ENCODE assay signal across 8 cellular contexts in genomic region chr2:190882327-190882766, GRCh38. TPM values are rescaled to one million over a fixed set of nuclear protein-coding genes. Genes with fewer than 3 reads are reported as not detected.
DNase-seq lines count a peak whose midpoint lies in the region; ATAC-seq, FAIRE-seq and TF ChIP-seq lines count a peak whose summit lies in the region.

No MANE protein-coding gene starts in this region.

- no peak overlapping the region for H4K8ac ChIP-seq in mesenchymal stem cell (ENCODE audit: low read length)

- H3K9ac ChIP-seq in mesenchymal stem cell (ENCODE audit: low read length), result peak overlapping the region; percentile 95

- in situ Hi-C loops in astrocyte of the spinal cord (cut with HindIII; ENCODE audit: low sequenced_read_pairs), result no loop called here

- H2BK120ac ChIP-seq in mesenchymal stem cell (ENCODE audit: low read depth, low read length), result no peak overlapping the region

- peaks cover 0 to 7% of the 10 kb centered on the region in 2 experiments for H3K36me3 ChIP-seq in mesenchymal stem cell (ENCODE audit: control insufficient read depth in 1 of 2, insufficient read depth in 2 of 2, low read depth in 1 of 2, low read length in 2 of 2)

- peak overlapping the region; percentile 39 for H3K4me2 ChIP-seq in mesenchymal stem cell (ENCODE audit: low read length, poor library complexity, severe bottlenecking)

- no peak overlapping the region for H2AFZ ChIP-seq in mesenchymal stem cell (ENCODE audit: low read depth, low read length)

- no peak for TF ChIP-seq CTCF in astrocyte of the spinal cord (IDR thresholded peaks at IDR 0.05; ENCODE audit: low read depth, low read length)

- 13% methylated on average over 2 of the region's 5 CpGs for WGBS in mesenchymal stem cell

- H2BK5ac ChIP-seq in mesenchymal stem cell (ENCODE audit: low read depth, low read length, poor library complexity, severe bottlenecking), result no peak overlapping the region

- no peak overlapping the region for H2AK5ac ChIP-seq in mesenchymal stem cell (ENCODE audit: low read length, severe bottlenecking)

- H3K23ac ChIP-seq in mesenchymal stem cell (ENCODE audit: low read length in 2 of 2), result no peak overlapping the region

- no peaks in the 10 kb centered on the region for H3K79me1 ChIP-seq in mesenchymal stem cell (replicated peaks; ENCODE audit: low read length, poor library complexity, severe bottlenecking)

- no peak overlapping the region for H3K18ac ChIP-seq in mesenchymal stem cell (ENCODE audit: low read depth in 1 of 2, low read length in 2 of 2)

- H3K9me3 ChIP-seq in mesenchymal stem cell (ENCODE audit: control insufficient read depth, low read length), result no peaks in the 10 kb centered on the region

- FAIRE-seq in frontal cortex (lab: Jason Lieb, UNC), result no peak

- no peak overlapping the region for H2BK15ac ChIP-seq in mesenchymal stem cell (ENCODE audit: low read depth, poor library complexity, severe bottlenecking)

- peaks cover 6% of the 10 kb centered on the region for H3K4me1 ChIP-seq in mesenchymal stem cell (ENCODE audit: control insufficient read depth, insufficient read depth, low read depth, low read length)

- ATAC-seq in GM18867 (IDR thresholded peaks at IDR 0.05; ENCODE audit: unreplicated experiment) (peak; percentile 8), HG03571 (IDR thresholded peaks at IDR 0.05; ENCODE audit: unreplicated experiment) (peak; percentile 1)

- no peaks in the 10 kb centered on the region for H3K27me3 ChIP-seq in mesenchymal stem cell (ENCODE audit: control insufficient read depth in 1 of 2, insufficient read depth in 1 of 2, low read length in 2 of 2)

- H3K4me3 ChIP-seq in astrocyte of the spinal cord (ENCODE audit: low read depth, low read length), result peak overlapping the region; percentile 86
- H3K4me3 ChIP-seq in mesenchymal stem cell (ENCODE audit: insufficient read depth in 1 of 2, low read depth in 1 of 2, low read length in 2 of 2), result peak overlapping the region; percentile 99 to 100

- H3K27ac ChIP-seq in mesenchymal stem cell (ENCODE audit: low read length, poor library complexity, severe bottlenecking), result peak overlapping the region; percentile 88

- H3K4ac ChIP-seq in mesenchymal stem cell (ENCODE audit: low read depth in 1 of 2, low read length in 2 of 2), result no peak overlapping the region

- no peak overlapping the region for H2BK12ac ChIP-seq in mesenchymal stem cell (ENCODE audit: low read length in 2 of 2)

- no peak overlapping the region for H3K14ac ChIP-seq in mesenchymal stem cell (ENCODE audit: low read length in 2 of 2)

- no peak overlapping the region for H4K91ac ChIP-seq in mesenchymal stem cell (ENCODE audit: low read length)

- DNase-seq in astrocyte of the spinal cord (ENCODE audit: low read depth, low spot score), result no peak
- no peak for DNase-seq in mesenchymal stem cell
- no peak for DNase-seq in NCI-H1105 (lab: John Stamatoyannopoulos, UW)
- no peak for DNase-seq in NCI-H226
- no peak for DNase-seq in frontal cortex (ENCODE audit: low spot score in 2 of 2)
- DNase-seq in NCI-H187 (lab: John Stamatoyannopoulos, UW), result no peak

RNA-seq across cellular contexts. Expression of gene GLS, which starts 1.7 kb away (rescaled TPM):
- polyA plus RNA-seq in mesenchymal stem cell (2013, experiment 1 of 2), result 33.6 TPM
- 34.7 TPM for polyA plus RNA-seq in mesenchymal stem cell (2013, experiment 2 of 2)
- total RNA-seq in frontal cortex, result 192 TPM
